ENCODE assay signal across 26 cellular contexts in genomic region chr10:17053513-17053912, GRCh38.
"Had no signal": no experiment of that assay in that cellular context is flagged by ENCODE, and none has a peak within 500 bp of the region (broad histone marks: within the 10 kb centered on the region; RNA-seq: fewer than 3 reads in every experiment).

No MANE protein-coding gene starts in this region.

- H3K27me3 Mint-ChIP-seq: naive B cell; progenitor cell of endocrine pancreas; stimulated activated memory B cell treated with anti-CD40 and anti-IgM and Interleukin-4, amounts not matched to agents 10 μg/mL and 1 μg/mL and 100 μg/mL, for 72 hours; stimulated activated naive CD8-positive, alpha-beta T cell treated with anti-CD3 and anti-CD28 coated beads, Interleukin-15, amount 100 ng/mL, for 72 hours had no signal

- H3K4me1 Mint-ChIP-seq: naive B cell; natural killer cell; stimulated activated memory B cell treated with anti-CD40 and anti-IgM and Interleukin-4, amounts not matched to agents 10 μg/mL and 1 μg/mL and 100 μg/mL, for 72 hours had no signal

- H3K27me3 ChIP-seq: left lung, ovary, right atrium auricular region, right lobe of liver, transverse colon, upper lobe of left lung, vagina had no signal

- H3K36me3 ChIP-seq: left lung, lower lobe of right lung, ovary, right atrium auricular region, right lobe of liver, transverse colon, upper lobe of left lung, vagina had no signal

- DNase-seq: hippocampal formation; kidney; left colon; left lung; lower lobe of right lung; mammary epithelial cell; mesendoderm; naive B cell; natural killer cell; ovary; right lobe of liver; stimulated activated CD4-positive, alpha-beta T cell treated with anti-CD3 and anti-CD28 coated beads, Interleukin-1b, Interleukin-23, amount 100 ng/mL, for 48 hours; stimulated activated CD4-positive, alpha-beta T cell treated with anti-CD3 and anti-CD28 coated beads, Interleukin-2, amount 100 ng/mL, for 48 hours; stimulated activated CD4-positive, alpha-beta T cell treated with anti-CD3 and anti-CD28 coated beads, Interleukin-4, amount 100 ng/mL, for 4 hours; stimulated activated CD8-positive, alpha-beta memory T cell treated with anti-CD3 and anti-CD28 coated beads, Interleukin-4, amount 100 ng/mL, for 48 hours; stimulated activated naive CD4-positive, alpha-beta T cell treated with Interleukin-2 at 50 U/mL for 16 hours; stimulated activated naive CD8-positive, alpha-beta T cell treated with anti-CD3 and anti-CD28 coated beads, Interleukin-15, amount 100 ng/mL, for 72 hours; substantia nigra; transverse colon; upper lobe of left lung had no signal

- H3K27ac ChIP-seq: left lung, lower lobe of right lung, ovary, right atrium auricular region, right lobe of liver, transverse colon, upper lobe of left lung, vagina had no signal

- H3K4me1 ChIP-seq: left lung, lower lobe of right lung, right atrium auricular region, right lobe of liver, transverse colon, vagina had no signal

- H3K4me3 ChIP-seq: left lung, lower lobe of right lung, ovary, right atrium auricular region, right lobe of liver, smooth muscle cell, transverse colon, upper lobe of left lung, vagina had no signal

- ATAC-seq: left colon; left lung; lower lobe of right lung; right lobe of liver; stimulated activated memory B cell treated with anti-CD40 and anti-IgM and Interleukin-4, amounts not matched to agents 10 μg/mL and 1 μg/mL and 100 μg/mL, for 72 hours; stimulated activated naive CD8-positive, alpha-beta T cell treated with anti-CD3 and anti-CD28 coated beads, Interleukin-15, amount 100 ng/mL, for 72 hours had no signal

- H3K27ac Mint-ChIP-seq: mesothelial cell of epicardium; natural killer cell; progenitor cell of endocrine pancreas; stimulated activated memory B cell treated with anti-CD40 and anti-IgM and Interleukin-4, amounts not matched to agents 10 μg/mL and 1 μg/mL and 100 μg/mL, for 72 hours; stimulated activated naive CD8-positive, alpha-beta T cell treated with anti-CD3 and anti-CD28 coated beads, Interleukin-15, amount 100 ng/mL, for 72 hours had no signal

- H3K4me2 ChIP-seq: smooth muscle cell had no signal

- H3K9me3 ChIP-seq: lower lobe of right lung, ovary, right lobe of liver, upper lobe of left lung, vagina had no signal

- H3K4me3 Mint-ChIP-seq: mesothelial cell of epicardium; naive B cell; natural killer cell; stimulated activated memory B cell treated with anti-CD40 and anti-IgM and Interleukin-4, amounts not matched to agents 10 μg/mL and 1 μg/mL and 100 μg/mL, for 72 hours; stimulated activated naive CD8-positive, alpha-beta T cell treated with anti-CD3 and anti-CD28 coated beads, Interleukin-15, amount 100 ng/mL, for 72 hours had no signal
